Comparison of ENCODE assay signal across 16 cellular contexts in genomic region chr2:205283721-205284270, GRCh38.
A peak's percentile ranks its signal among the peaks of the same experiment; 100 is the strongest.
DNase-seq lines count a peak whose midpoint lies in the region; ATAC-seq and TF ChIP-seq lines count a peak whose summit lies in the region.
"Had no signal": no experiment of that assay in that cellular context is flagged by ENCODE, and none has a peak within 500 bp of the region (broad histone marks: within the 10 kb centered on the region; RNA-seq: fewer than 3 reads in every experiment).

No MANE protein-coding gene starts in this region.

- no peaks in the 10 kb centered on the region for H3K79me2 ChIP-seq in neural cell (replicated peaks; ENCODE audit: insufficient read depth, low read length)

- peaks cover 21% of the 10 kb centered on the region for H3K4me1 ChIP-seq in HEK293 (ENCODE audit: control insufficient read depth, insufficient read depth, low read length)
- H3K4me1 ChIP-seq in left lung = no peaks in the 10 kb centered on the region
- H3K4me1 ChIP-seq: A549, BE2C had no signal

- H3F3A ChIP-seq in neural cell (ENCODE audit: insufficient read depth, low read length, poor library complexity, severe bottlenecking) = no peaks in the 10 kb centered on the region

- H3K4me3 Mint-ChIP-seq in WTC11 = no peak overlapping the region
- H3K4me3 Mint-ChIP-seq: CD4-positive, alpha-beta memory T cell had no signal

- no peaks in the 10 kb centered on the region for H3K9me2 ChIP-seq in neural cell (ENCODE audit: insufficient read depth, low read length)

- no peaks in the 10 kb centered on the region for H3K27me3 Mint-ChIP-seq in WTC11 (ENCODE audit: low read depth)

- CTCF ChIA-PET in HEK293 (lab: Yijun Ruan, JAX) = no interaction called here
- CTCF ChIA-PET in WTC11 (lab: Charles Lee) = interaction anchor here (0.6 kb wide), 1 partner anchor 437 kb away, joined by 3 read pairs; no protein-coding TSS in a partner anchor

- no peaks in the 10 kb centered on the region for H3K36me3 ChIP-seq in HEK293 (ENCODE audit: control insufficient read depth in 2 of 2, insufficient read depth in 1 of 2, low read length in 2 of 2)
- no peaks in the 10 kb centered on the region for H3K36me3 ChIP-seq in neural cell (ENCODE audit: insufficient read depth, low read length)
- no peaks in the 10 kb centered on the region for H3K36me3 ChIP-seq in left lung
- H3K36me3 ChIP-seq: BE2C had no signal

- no peak overlapping the region for H3K27ac ChIP-seq in HEK293 (ENCODE audit: extremely low read depth, low read depth, low read length)
- no peak overlapping the region for H3K27ac ChIP-seq in neural cell (ENCODE audit: low read length)
- H3K27ac ChIP-seq in left lung = no peak overlapping the region
- H3K27ac ChIP-seq: A549, C4-2B had no signal

- H3K9me3 Mint-ChIP-seq in WTC11 = no peaks in the 10 kb centered on the region
- H3K9me3 Mint-ChIP-seq: CD4-positive, alpha-beta memory T cell had no signal

- H3K27me3 ChIP-seq in neural cell (ENCODE audit: insufficient read depth, low read depth, low read length) = no peaks in the 10 kb centered on the region
- H3K27me3 ChIP-seq in left lung = no peaks in the 10 kb centered on the region
- H3K27me3 ChIP-seq: BE2C had no signal

- H3K4me2 ChIP-seq in neural cell (ENCODE audit: low read length) = no peak overlapping the region
- H3K4me2 ChIP-seq: A549 had no signal

- no peak for TF ChIP-seq CTCF in HEK293 (tag by site-specific recombination; IDR thresholded peaks at IDR 0.05)
- no peak for TF ChIP-seq CTCF in WTC11 (IDR thresholded peaks at IDR 0.05)
- TF ChIP-seq CTCF in neural cell (IDR thresholded peaks at IDR 0.05; ENCODE audit: poor library complexity, severe bottlenecking) = no peak
- TF ChIP-seq CTCF in left lung (IDR thresholded peaks at IDR 0.05) = no peak

- DNase-seq in WTC11 (ENCODE audit: low spot score) (no peak), NCI-H2171 treated with DMSO at 0.1 percent for 48 hours (lab: John Stamatoyannopoulos, UW) (no peak), left lung (no peak), T-helper 9 cell (no peak)
- DNase-seq: BE2C; CD4-positive, alpha-beta memory T cell; DMS153; DND-41; GDM1; IMR-90 had no signal

- POLR2A ChIA-PET in HEK293 (lab: Yijun Ruan, JAX) (no interaction called here), WTC11 (lab: Charles Lee) (no interaction called here)

- H3K9me3 ChIP-seq in HEK293 (ENCODE audit: control insufficient read depth, insufficient read depth, low read depth, low read length) (no peaks in the 10 kb centered on the region), neural cell (ENCODE audit: low read length) (no peaks in the 10 kb centered on the region), left lung (no peaks in the 10 kb centered on the region)
- H3K9me3 ChIP-seq: A549, BE2C had no signal

- peak overlapping the region; percentile 3; the same call in 1 of the 2 replicates for H3K27ac Mint-ChIP-seq in WTC11
- H3K27ac Mint-ChIP-seq: CD4-positive, alpha-beta memory T cell had no signal

- H3K36me3 Mint-ChIP-seq in WTC11 = no peaks in the 10 kb centered on the region; the same call in 1 of the 2 replicates
- H3K36me3 Mint-ChIP-seq: CD4-positive, alpha-beta memory T cell had no signal

- H3K4me1 Mint-ChIP-seq in WTC11 = peaks cover 41% of the 10 kb centered on the region

- intact Hi-C loops in left lung (cut with DNase I) = no loop called here

- ATAC-seq in WTC11 (no peak), HG02840 (IDR thresholded peaks at IDR 0.05; ENCODE audit: low FRiP score, unreplicated experiment) (no peak), left lung (no peak)
- ATAC-seq: A549, HCT116 had no signal

- H4K20me1 ChIP-seq in neural cell (ENCODE audit: insufficient read depth) = no peaks in the 10 kb centered on the region

- H3K4me3 ChIP-seq in HEK293 (ENCODE audit: low read depth, low read length) (no peak overlapping the region), neural cell (ENCODE audit: low read length) (no peak overlapping the region), left lung (no peak overlapping the region)
- H3K4me3 ChIP-seq: A549 had no signal

- peak overlapping the region; percentile 8 for H3K9ac ChIP-seq in neural cell (ENCODE audit: low read length)

- no peak for TF ChIP-seq EP300 in neural cell (conservative IDR thresholded peaks at IDR 0.05; ENCODE audit: poor library complexity, severe bottlenecking)

- no peak for TF ChIP-seq RAD21 in neural cell (conservative IDR thresholded peaks at IDR 0.05)

- no peak overlapping the region for H2AFZ ChIP-seq in neural cell (ENCODE audit: low read depth, low read length)

TF ChIP-seq in HEK293, 187 proteins besides CTCF, POLR2A, EP300 and RAD21 (continues in another document):
- TF ChIP-seq ZNF146 (tag by site-specific recombination; IDR thresholded peaks at IDR 0.05) (no peak), PRDM6 (tag by site-specific recombination; IDR thresholded peaks at IDR 0.05) (0 out of 2 replicates have a peak, but pooled peaks have one; percentile 36)

TF ChIP-seq in WTC11, 78 proteins besides CTCF, POLR2A, EP300 and RAD21 (continues in another document):
- TF ChIP-seq, protein P1, sequence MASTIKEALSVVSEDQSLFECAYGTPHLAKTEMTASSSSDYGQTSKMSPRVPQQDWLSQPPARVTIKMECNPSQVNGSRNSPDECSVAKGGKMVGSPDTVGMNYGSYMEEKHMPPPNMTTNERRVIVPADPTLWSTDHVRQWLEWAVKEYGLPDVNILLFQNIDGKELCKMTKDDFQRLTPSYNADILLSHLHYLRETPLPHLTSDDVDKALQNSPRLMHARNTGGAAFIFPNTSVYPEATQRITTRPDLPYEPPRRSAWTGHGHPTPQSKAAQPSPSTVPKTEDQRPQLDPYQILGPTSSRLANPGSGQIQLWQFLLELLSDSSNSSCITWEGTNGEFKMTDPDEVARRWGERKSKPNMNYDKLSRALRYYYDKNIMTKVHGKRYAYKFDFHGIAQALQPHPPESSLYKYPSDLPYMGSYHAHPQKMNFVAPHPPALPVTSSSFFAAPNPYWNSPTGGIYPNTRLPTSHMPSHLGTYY (CRISPR knock-in tag; IDR thresholded peaks at IDR 0.05) = no peak
- TF ChIP-seq, protein P2, sequence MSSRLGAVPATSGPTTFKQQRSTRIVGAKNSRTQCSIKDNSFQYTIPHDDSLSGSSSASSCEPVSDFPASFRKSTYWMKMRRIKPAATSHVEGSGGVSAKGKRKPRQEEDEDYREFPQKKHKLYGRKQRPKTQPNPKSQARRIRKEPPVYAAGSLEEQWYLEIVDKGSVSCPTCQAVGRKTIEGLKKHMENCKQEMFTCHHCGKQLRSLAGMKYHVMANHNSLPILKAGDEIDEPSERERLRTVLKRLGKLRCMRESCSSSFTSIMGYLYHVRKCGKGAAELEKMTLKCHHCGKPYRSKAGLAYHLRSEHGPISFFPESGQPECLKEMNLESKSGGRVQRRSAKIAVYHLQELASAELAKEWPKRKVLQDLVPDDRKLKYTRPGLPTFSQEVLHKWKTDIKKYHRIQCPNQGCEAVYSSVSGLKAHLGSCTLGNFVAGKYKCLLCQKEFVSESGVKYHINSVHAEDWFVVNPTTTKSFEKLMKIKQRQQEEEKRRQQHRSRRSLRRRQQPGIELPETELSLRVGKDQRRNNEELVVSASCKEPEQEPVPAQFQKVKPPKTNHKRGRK (CRISPR knock-in tag; IDR thresholded peaks at IDR 0.05; ENCODE audit: borderline replicate concordance) = no peak
- no peak for TF ChIP-seq CDX4 (CRISPR knock-in tag; IDR thresholded peaks at IDR 0.05; ENCODE audit: borderline replicate concordance)

TF ChIP-seq in neural cell, 6 proteins besides CTCF, POLR2A, EP300 and RAD21:
- TF ChIP-seq, protein P3, sequence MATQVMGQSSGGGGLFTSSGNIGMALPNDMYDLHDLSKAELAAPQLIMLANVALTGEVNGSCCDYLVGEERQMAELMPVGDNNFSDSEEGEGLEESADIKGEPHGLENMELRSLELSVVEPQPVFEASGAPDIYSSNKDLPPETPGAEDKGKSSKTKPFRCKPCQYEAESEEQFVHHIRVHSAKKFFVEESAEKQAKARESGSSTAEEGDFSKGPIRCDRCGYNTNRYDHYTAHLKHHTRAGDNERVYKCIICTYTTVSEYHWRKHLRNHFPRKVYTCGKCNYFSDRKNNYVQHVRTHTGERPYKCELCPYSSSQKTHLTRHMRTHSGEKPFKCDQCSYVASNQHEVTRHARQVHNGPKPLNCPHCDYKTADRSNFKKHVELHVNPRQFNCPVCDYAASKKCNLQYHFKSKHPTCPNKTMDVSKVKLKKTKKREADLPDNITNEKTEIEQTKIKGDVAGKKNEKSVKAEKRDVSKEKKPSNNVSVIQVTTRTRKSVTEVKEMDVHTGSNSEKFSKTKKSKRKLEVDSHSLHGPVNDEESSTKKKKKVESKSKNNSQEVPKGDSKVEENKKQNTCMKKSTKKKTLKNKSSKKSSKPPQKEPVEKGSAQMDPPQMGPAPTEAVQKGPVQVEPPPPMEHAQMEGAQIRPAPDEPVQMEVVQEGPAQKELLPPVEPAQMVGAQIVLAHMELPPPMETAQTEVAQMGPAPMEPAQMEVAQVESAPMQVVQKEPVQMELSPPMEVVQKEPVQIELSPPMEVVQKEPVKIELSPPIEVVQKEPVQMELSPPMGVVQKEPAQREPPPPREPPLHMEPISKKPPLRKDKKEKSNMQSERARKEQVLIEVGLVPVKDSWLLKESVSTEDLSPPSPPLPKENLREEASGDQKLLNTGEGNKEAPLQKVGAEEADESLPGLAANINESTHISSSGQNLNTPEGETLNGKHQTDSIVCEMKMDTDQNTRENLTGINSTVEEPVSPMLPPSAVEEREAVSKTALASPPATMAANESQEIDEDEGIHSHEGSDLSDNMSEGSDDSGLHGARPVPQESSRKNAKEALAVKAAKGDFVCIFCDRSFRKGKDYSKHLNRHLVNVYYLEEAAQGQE (IDR thresholded peaks at IDR 0.05; ENCODE audit: borderline replicate concordance) = no peak
- TF ChIP-seq TAF1 (IDR thresholded peaks at IDR 0.05; ENCODE audit: low read depth) (no peak), SMC3 (conservative IDR thresholded peaks at IDR 0.05; ENCODE audit: poor library complexity) (no peak), EZH2 (IDR thresholded peaks at IDR 0.05; ENCODE audit: borderline replicate concordance, insufficient read depth, low read length, poor library complexity, severe bottlenecking) (no peak), MXI1 (conservative IDR thresholded peaks at IDR 0.05; ENCODE audit: poor library complexity, severe bottlenecking) (no peak), POLR2AphosphoS5 (IDR thresholded peaks at IDR 0.05) (no peak)
